9 cellular contexts compared by ENCODE assay signal in genomic region chr3:184805351-184806038, GRCh38. TPM values are rescaled to one million over a fixed set of nuclear protein-coding genes. Genes with fewer than 3 reads are reported as not detected.
DNase-seq lines count a peak whose midpoint lies in the region; ATAC-seq and TF ChIP-seq lines count a peak whose summit lies in the region.
"Had no signal": no experiment of that assay in that cellular context is flagged by ENCODE, and none has a peak within 500 bp of the region (broad histone marks: within the 10 kb centered on the region; RNA-seq: fewer than 3 reads in every experiment).

No MANE protein-coding gene starts in this region.

- WGBS in liver, result 28% methylated on average over 3 of the region's 3 CpGs

- no peak for TF ChIP-seq CTCF in liver (IDR thresholded peaks at IDR 0.05; ENCODE audit: low read depth, low read length, missing input control)

- peak; percentile 8 for DNase-seq in COLO668 (lab: John Stamatoyannopoulos, UW; ENCODE audit: unreplicated experiment)
- peak; percentile 31 for DNase-seq in NAMALWA (ENCODE audit: low spot score)
- DNase-seq in RPMI7951 (ENCODE audit: low read depth), result peak; percentile 21
- no peak for DNase-seq in effector CD8-positive, alpha-beta T cell (lab: John Stamatoyannopoulos, UW)
- no peak for DNase-seq in effector CD4-positive, alpha-beta T cell
- no peak for DNase-seq in activated naive CD4-positive, alpha-beta T cell treated with anti-CD3 and anti-CD28 coated beads, Interleukin-2, amount 50 U/mL, for 72 hours (ENCODE audit: low spot score in 2 of 2)
- DNase-seq: activated naive CD4-positive, alpha-beta T cell treated with anti-CD3 and anti-CD28 coated beads, Interleukin-2, amount 10 ng/mL, durations not matched to agents 7 days and 5 days had no signal

- no peak overlapping the region for H3K4me3 ChIP-seq in liver (ENCODE audit: low read depth in 1 of 3, low read length in 3 of 3)

- peak overlapping the region; percentile 5 to 18 for H3K27ac ChIP-seq in liver (ENCODE audit: low read depth in 1 of 2, low read length in 2 of 2)

- peaks cover 0 to 1% (median 0%) of the 10 kb centered on the region in 4 donors for H3K27me3 ChIP-seq in liver (ENCODE audit: control insufficient read depth in 4 of 4, insufficient read depth in 4 of 4, low read length in 3 of 4)

- H3K27ac Mint-ChIP-seq in activated naive CD4-positive, alpha-beta T cell treated with anti-CD3 and anti-CD28 coated beads, Interleukin-2, amount 50 U/mL, for 72 hours, result no peak overlapping the region
- H3K27ac Mint-ChIP-seq: activated naive CD4-positive, alpha-beta T cell treated with anti-CD3 and anti-CD28 coated beads, Interleukin-2, amount 10 ng/mL, durations not matched to agents 7 days and 5 days had no signal

- no peaks in the 10 kb centered on the region for H3K36me3 Mint-ChIP-seq in activated naive CD4-positive, alpha-beta T cell treated with anti-CD3 and anti-CD28 coated beads, Interleukin-2, amount 50 U/mL, for 72 hours
- H3K36me3 Mint-ChIP-seq: activated naive CD4-positive, alpha-beta T cell treated with anti-CD3 and anti-CD28 coated beads, Interleukin-2, amount 10 ng/mL, durations not matched to agents 7 days and 5 days had no signal

- peaks cover 0 to 18% (median 15%) of the 10 kb centered on the region in 4 donors for H3K4me1 ChIP-seq in liver (ENCODE audit: control insufficient read depth in 4 of 4, insufficient read depth in 4 of 4, low read length in 3 of 4)

- H3K9ac ChIP-seq in liver (ENCODE audit: low read depth in 1 of 2, low read length in 2 of 2), result no peak overlapping the region

- no peak for TF ChIP-seq RAD21 in liver (IDR thresholded peaks at IDR 0.05)

- no peak for ATAC-seq in GM21360 (IDR thresholded peaks at IDR 0.05; ENCODE audit: unreplicated experiment)
- no peak for ATAC-seq in activated naive CD4-positive, alpha-beta T cell treated with anti-CD3 and anti-CD28 coated beads, Interleukin-2, amount 50 U/mL, for 72 hours

- H3K9me3 ChIP-seq in liver (ENCODE audit: control insufficient read depth in 4 of 4, low read length in 3 of 4), result no peaks in the 10 kb centered on the region

- no peaks in the 10 kb centered on the region for H3K36me3 ChIP-seq in liver (ENCODE audit: control insufficient read depth in 4 of 4, insufficient read depth in 3 of 4, low read depth in 1 of 4, low read length in 3 of 4)

- no peaks in the 10 kb centered on the region for H3K9me3 Mint-ChIP-seq in activated naive CD4-positive, alpha-beta T cell treated with anti-CD3 and anti-CD28 coated beads, Interleukin-2, amount 50 U/mL, for 72 hours
- H3K9me3 Mint-ChIP-seq: activated naive CD4-positive, alpha-beta T cell treated with anti-CD3 and anti-CD28 coated beads, Interleukin-2, amount 10 ng/mL, durations not matched to agents 7 days and 5 days had no signal

TF ChIP-seq in liver, 16 proteins besides CTCF, POLR2A, EP300 and RAD21:
- TF ChIP-seq, protein P1, sequence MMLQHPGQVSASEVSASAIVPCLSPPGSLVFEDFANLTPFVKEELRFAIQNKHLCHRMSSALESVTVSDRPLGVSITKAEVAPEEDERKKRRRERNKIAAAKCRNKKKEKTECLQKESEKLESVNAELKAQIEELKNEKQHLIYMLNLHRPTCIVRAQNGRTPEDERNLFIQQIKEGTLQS (IDR thresholded peaks at IDR 0.05), result no peak
- no peak for TF ChIP-seq REST (IDR thresholded peaks at IDR 0.05)
- no peak for TF ChIP-seq JUND (IDR thresholded peaks at IDR 0.05)
- TF ChIP-seq NR2F2 (IDR thresholded peaks at IDR 0.05), result no peak
- TF ChIP-seq GABPA (IDR thresholded peaks at IDR 0.05 in 1 of 2, conservative IDR thresholded peaks at IDR 0.05 in 1 of 2), result no peak
- TF ChIP-seq FOXA2 (IDR thresholded peaks at IDR 0.05), result peak; percentile 97
- no peak for TF ChIP-seq MAX (IDR thresholded peaks at IDR 0.05)
- TF ChIP-seq HNF4A (conservative IDR thresholded peaks at IDR 0.05), result peak; percentile 64 to 69
- peak; percentile 41 for TF ChIP-seq YY1 (IDR thresholded peaks at IDR 0.05)
- TF ChIP-seq HNF4G (IDR thresholded peaks at IDR 0.05), result no peak
- TF ChIP-seq RXRA (IDR thresholded peaks at IDR 0.05), result peak; percentile 52 to 56
- peak; percentile 94 for TF ChIP-seq FOXA1 (IDR thresholded peaks at IDR 0.05)
- peak; percentile 10 for TF ChIP-seq ZBTB33 (IDR thresholded peaks at IDR 0.05)
- TF ChIP-seq SP1 (IDR thresholded peaks at IDR 0.05), result peak; percentile 49
- no peak for TF ChIP-seq EGR1 (IDR thresholded peaks at IDR 0.05; ENCODE audit: low read depth in 2 of 2)
- no peak for TF ChIP-seq TAF1 (conservative IDR thresholded peaks at IDR 0.05)
TF ChIP-seq in liver: peak in this region for 7.

RNA-seq across cellular contexts. Expression of gene VPS8, which starts 6.5 kb away (rescaled TPM):
- total RNA-seq in RPMI7951 (2014; rRNA removed; shearing (Covaris generic)), result 22.0 and 30.8 TPM in 2 replicates
- 10 to 100 TPM; 32.9 to 34.9 TPM for total RNA-seq in liver
- polyA plus RNA-seq in liver, result 10 to 100 TPM in 1 of 2 donors, 1 to 10 TPM in 1; 4.2 to 13.0 TPM
- total RNA-seq in activated naive CD4-positive, alpha-beta T cell treated with anti-CD3 and anti-CD28 coated beads, Interleukin-2, amount 50 U/mL, for 72 hours, result 10 to 100 TPM; 45.9 to 72.4 TPM

Comparison
In these comparisons a context has a peak if more than half of its experiments do, and no peak if none do; other contexts are left out.
1. DNase-seq: peak in COLO668 (single experiment), NAMALWA (single experiment) and RPMI7951 (single experiment); none in effector CD8-positive, alpha-beta T cell (single experiment), effector CD4-positive, alpha-beta T cell (single experiment) and activated naive CD4-positive, alpha-beta T cell treated with anti-CD3 and anti-CD28 coated beads, Interleukin-2, amount 50 U/mL, for 72 hours (0 of 2).